Comparison of ENCODE assay signal across 8 cellular contexts in the genomic region with DNA sequence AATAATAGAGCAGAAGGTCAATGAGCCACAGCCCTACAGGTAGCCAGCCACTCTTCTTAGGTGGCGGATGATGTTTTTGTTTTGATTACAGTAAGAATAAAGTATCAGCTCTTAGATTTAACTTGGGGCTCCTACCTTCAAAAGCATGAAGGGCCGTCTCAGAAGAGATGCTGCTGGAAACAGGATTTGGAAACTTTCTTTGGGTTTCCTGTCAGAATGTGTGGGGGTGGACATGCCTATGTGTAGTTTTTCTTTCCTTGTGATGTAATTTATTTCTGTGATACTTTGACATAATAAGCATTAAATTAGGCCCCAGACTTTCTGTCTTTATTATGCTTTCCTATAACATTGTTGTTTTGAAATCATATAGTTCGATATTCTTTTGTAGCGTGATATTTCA. TPM values are rescaled to one million over a fixed set of nuclear protein-coding genes. Genes with fewer than 3 reads are reported as not detected.
A peak's percentile ranks its signal among the peaks of the same experiment; 100 is the strongest.
DNase-seq lines count a peak whose midpoint lies in the region; ATAC-seq and TF ChIP-seq lines count a peak whose summit lies in the region.

No MANE protein-coding gene starts in this region.

- H3K4me3 ChIP-seq in CD4-positive, CD25-positive, alpha-beta regulatory T cell (ENCODE audit: low read depth, low read length): peak overlapping the region; percentile 99

- peak overlapping the region; percentile 91 for H3K27ac ChIP-seq in CD4-positive, CD25-positive, alpha-beta regulatory T cell (ENCODE audit: insufficient read depth, low read length, poor library complexity, severe bottlenecking)

- TF ChIP-seq CTCF in nephron progenitor cell (IDR thresholded peaks at IDR 0.05): no peak

- H3K9me3 ChIP-seq in CD4-positive, CD25-positive, alpha-beta regulatory T cell (ENCODE audit: control insufficient read depth in 2 of 2, low read length in 2 of 2): no peaks in the 10 kb centered on the region

- peaks cover 39 to 77% (median 64%) of the 10 kb centered on the region in 4 donors for H3K4me1 Mint-ChIP-seq in CD4-positive, CD25-positive, alpha-beta regulatory T cell
- peaks cover 73% of the 10 kb centered on the region for H3K4me1 Mint-ChIP-seq in central memory CD8-positive, alpha-beta T cell
- peaks cover 51% of the 10 kb centered on the region for H3K4me1 Mint-ChIP-seq in nephron progenitor cell

- peaks cover 0 to 2% (median 0%) of the 10 kb centered on the region in 7 donors for H3K9me3 Mint-ChIP-seq in CD4-positive, CD25-positive, alpha-beta regulatory T cell
- H3K9me3 Mint-ChIP-seq in central memory CD8-positive, alpha-beta T cell: no peaks in the 10 kb centered on the region
- peaks cover 7% of the 10 kb centered on the region for H3K9me3 Mint-ChIP-seq in nephron progenitor cell

- peak overlapping the region; percentile 96 to 99 (median 98) for H3K4me3 Mint-ChIP-seq in CD4-positive, CD25-positive, alpha-beta regulatory T cell
- peak overlapping the region; percentile 94 for H3K4me3 Mint-ChIP-seq in central memory CD8-positive, alpha-beta T cell
- peak overlapping the region; percentile 92 for H3K4me3 Mint-ChIP-seq in nephron progenitor cell

- DNase-seq in CD4-positive, CD25-positive, alpha-beta regulatory T cell: no peak
- peak; percentile 11 for DNase-seq in M059J (ENCODE audit: low read depth)
- no peak for DNase-seq in central memory CD8-positive, alpha-beta T cell (ENCODE audit: low spot score in 2 of 2)
- no peak for DNase-seq in nephron progenitor cell
- DNase-seq in NCI-H1105 treated with DMSO at 0.1 percent for 48 hours (lab: John Stamatoyannopoulos, UW): no peak

- no peaks in the 10 kb centered on the region for H3K27me3 Mint-ChIP-seq in CD4-positive, CD25-positive, alpha-beta regulatory T cell
- H3K27me3 Mint-ChIP-seq in central memory CD8-positive, alpha-beta T cell: no peaks in the 10 kb centered on the region
- peaks cover 3% of the 10 kb centered on the region for H3K27me3 Mint-ChIP-seq in nephron progenitor cell (ENCODE audit: low read depth, poor library complexity)

- H3K36me3 Mint-ChIP-seq in CD4-positive, CD25-positive, alpha-beta regulatory T cell: peaks cover 9% of the 10 kb centered on the region
- H3K36me3 Mint-ChIP-seq in central memory CD8-positive, alpha-beta T cell (ENCODE audit: insufficient read depth): peaks cover 19% of the 10 kb centered on the region
- peaks cover 11% of the 10 kb centered on the region for H3K36me3 Mint-ChIP-seq in nephron progenitor cell (ENCODE audit: low read depth)

- H3K4me1 ChIP-seq in CD4-positive, CD25-positive, alpha-beta regulatory T cell (ENCODE audit: control insufficient read depth, insufficient read depth, low read length, poor library complexity, severe bottlenecking): peaks cover 74% of the 10 kb centered on the region

- H3K36me3 ChIP-seq in CD4-positive, CD25-positive, alpha-beta regulatory T cell (ENCODE audit: control insufficient read depth, insufficient read depth, low read length): no peaks in the 10 kb centered on the region

- H3K27ac Mint-ChIP-seq in CD4-positive, CD25-positive, alpha-beta regulatory T cell: peak overlapping the region; percentile 78 to 97 (median 95)
- peak overlapping the region; percentile 85 for H3K27ac Mint-ChIP-seq in central memory CD8-positive, alpha-beta T cell (ENCODE audit: low read depth)
- H3K27ac Mint-ChIP-seq in nephron progenitor cell: peak overlapping the region; percentile 62

- H3K27me3 ChIP-seq in CD4-positive, CD25-positive, alpha-beta regulatory T cell (ENCODE audit: control insufficient read depth, insufficient read depth, low read length): no peaks in the 10 kb centered on the region

- ATAC-seq in CD4-positive, CD25-positive, alpha-beta regulatory T cell (ENCODE audit: low read depth in 2 of 2): no peak
- no peak for ATAC-seq in central memory CD8-positive, alpha-beta T cell (replicated peaks; ENCODE audit: extremely low read depth, poor library complexity, severe bottlenecking)
- ATAC-seq in activated CD4-positive, CD25-positive, alpha-beta regulatory T cell treated with anti-CD3 and anti-CD28 coated beads, Interleukin-2, amount 50 U/mL, for 24 hours: no peak
- no peak for ATAC-seq in GM19023 (IDR thresholded peaks at IDR 0.05; ENCODE audit: unreplicated experiment)
- ATAC-seq in GM18858 (IDR thresholded peaks at IDR 0.05; ENCODE audit: unreplicated experiment): no peak

RNA-seq across cellular contexts. Expression of a gene that starts 1.5 kb away (rescaled TPM):
- total RNA-seq in CD4-positive, CD25-positive, alpha-beta regulatory T cell: 143 TPM
- polyA plus RNA-seq in CD4-positive, CD25-positive, alpha-beta regulatory T cell: 10 to 100 TPM; 72.8 to 91.3 (median 78.2) TPM
- 40.5 and 68.7 TPM in 2 replicates for total RNA-seq in M059J (2014; rRNA removed; shearing (Covaris generic))
